In the genomic region with DNA sequence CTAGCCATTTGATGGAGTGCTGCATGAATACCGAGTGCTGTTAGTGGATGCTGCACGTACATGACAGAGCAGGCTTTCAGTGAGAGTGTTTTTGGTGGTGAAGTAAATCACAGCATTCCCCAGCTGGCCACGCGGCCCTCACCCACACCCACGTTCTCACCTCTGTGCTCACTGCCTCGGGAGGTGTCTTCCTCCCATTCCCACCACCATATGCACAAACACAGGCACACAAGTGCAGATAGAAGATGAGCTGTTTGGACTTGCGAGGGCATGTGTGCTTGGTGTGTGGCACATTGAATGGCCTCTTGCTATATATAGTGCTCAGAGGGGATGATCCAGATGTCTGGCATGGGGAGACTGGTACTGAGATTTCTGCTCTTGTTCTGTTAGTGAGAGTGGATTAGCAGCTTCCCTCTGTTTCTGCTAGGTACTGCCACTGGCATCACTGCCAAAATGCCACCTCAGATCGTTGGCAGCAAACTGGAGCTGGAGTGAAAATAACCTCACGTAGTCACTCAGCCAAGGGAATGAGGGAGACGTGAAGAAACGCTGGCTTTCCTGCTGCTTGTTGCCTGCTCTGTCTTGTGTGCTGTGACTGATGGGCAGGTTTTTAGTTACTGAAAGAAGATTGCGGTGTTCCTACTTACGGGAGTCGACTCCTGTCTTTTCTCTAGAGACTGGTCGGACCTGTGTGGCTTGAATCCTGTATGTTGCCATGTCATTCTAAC, we compare ENCODE assay signal across 1 cellular context.
TF ChIP-seq lines count a peak whose summit lies in the region.

No MANE protein-coding gene starts in this region.

TF ChIP-seq in IMR-90, 13 proteins besides CTCF, POLR2A, EP300 and RAD21:
- TF ChIP-seq MAZ (IDR thresholded peaks at IDR 0.05; ENCODE audit: borderline replicate concordance, low read depth, low read length): no peak
- TF ChIP-seq SMC3 (IDR thresholded peaks at IDR 0.05; ENCODE audit: low read depth, low read length): no peak
- TF ChIP-seq NFE2L2 (IDR thresholded peaks at IDR 0.05; ENCODE audit: low read depth, low read length): no peak
- TF ChIP-seq, protein P1, sequence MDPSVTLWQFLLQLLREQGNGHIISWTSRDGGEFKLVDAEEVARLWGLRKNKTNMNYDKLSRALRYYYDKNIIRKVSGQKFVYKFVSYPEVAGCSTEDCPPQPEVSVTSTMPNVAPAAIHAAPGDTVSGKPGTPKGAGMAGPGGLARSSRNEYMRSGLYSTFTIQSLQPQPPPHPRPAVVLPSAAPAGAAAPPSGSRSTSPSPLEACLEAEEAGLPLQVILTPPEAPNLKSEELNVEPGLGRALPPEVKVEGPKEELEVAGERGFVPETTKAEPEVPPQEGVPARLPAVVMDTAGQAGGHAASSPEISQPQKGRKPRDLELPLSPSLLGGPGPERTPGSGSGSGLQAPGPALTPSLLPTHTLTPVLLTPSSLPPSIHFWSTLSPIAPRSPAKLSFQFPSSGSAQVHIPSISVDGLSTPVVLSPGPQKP (IDR thresholded peaks at IDR 0.05; ENCODE audit: borderline replicate concordance, low read depth, low read length): no peak
- TF ChIP-seq RFX5 (IDR thresholded peaks at IDR 0.05; ENCODE audit: low read depth, low read length): no peak
- TF ChIP-seq FOS (IDR thresholded peaks at IDR 0.05; ENCODE audit: low read depth, low read length): no peak
- TF ChIP-seq MAFK (IDR thresholded peaks at IDR 0.05; ENCODE audit: low read depth, low read length): no peak
- TF ChIP-seq, protein P2, sequence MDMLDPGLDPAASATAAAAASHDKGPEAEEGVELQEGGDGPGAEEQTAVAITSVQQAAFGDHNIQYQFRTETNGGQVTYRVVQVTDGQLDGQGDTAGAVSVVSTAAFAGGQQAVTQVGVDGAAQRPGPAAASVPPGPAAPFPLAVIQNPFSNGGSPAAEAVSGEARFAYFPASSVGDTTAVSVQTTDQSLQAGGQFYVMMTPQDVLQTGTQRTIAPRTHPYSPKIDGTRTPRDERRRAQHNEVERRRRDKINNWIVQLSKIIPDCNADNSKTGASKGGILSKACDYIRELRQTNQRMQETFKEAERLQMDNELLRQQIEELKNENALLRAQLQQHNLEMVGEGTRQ (IDR thresholded peaks at IDR 0.05; ENCODE audit: low read depth, low read length): no peak
- no peak for TF ChIP-seq RCOR1 (IDR thresholded peaks at IDR 0.05; ENCODE audit: insufficient replicate concordance, low read length)
- no peak for TF ChIP-seq CHD1 (IDR thresholded peaks at IDR 0.05; ENCODE audit: low read depth, low read length)
- no peak for TF ChIP-seq MXI1 (IDR thresholded peaks at IDR 0.05; ENCODE audit: borderline replicate concordance, low read depth, low read length)
